Comparison of ENCODE assay signal across 13 cellular contexts in genomic region chr9:16743375-16743774, GRCh38.
A peak's percentile ranks its signal among the peaks of the same experiment; 100 is the strongest.
DNase-seq lines count a peak whose midpoint lies in the region; ATAC-seq and TF ChIP-seq lines count a peak whose summit lies in the region.
"Had no signal": no experiment of that assay in that cellular context is flagged by ENCODE, and none has a peak within 500 bp of the region (broad histone marks: within the 10 kb centered on the region; RNA-seq: fewer than 3 reads in every experiment).

No MANE protein-coding gene starts in this region.

- no peak overlapping the region for H3K4me3 ChIP-seq in AG10803 (ENCODE audit: low read length)
- H3K4me3 ChIP-seq: BLaER1 had no signal

- DNase-seq in AG10803 (ENCODE audit: low read depth) (peak; percentile 48), RPMI8226 (peak; percentile 16), glomerular visceral epithelial cell (ENCODE audit: extremely low spot score) (peak; percentile 51), sciatic nerve (ENCODE audit: low spot score) (no peak), putamen (ENCODE audit: low spot score) (no peak), NCI-H748 (lab: John Stamatoyannopoulos, UW; ENCODE audit: unreplicated experiment) (no peak)
- DNase-seq: AML-193; CD4-positive, CD25-positive, alpha-beta regulatory T cell; DMS53; GOT3; H9 had no signal

- intact Hi-C loops in sciatic nerve (cut with DNase I): no loop called here

- TF ChIP-seq CTCF in AG10803 (conservative IDR thresholded peaks at IDR 0.05; ENCODE audit: low read length): no peak

- ATAC-seq in sciatic nerve (peak; percentile 39), GM18519 (IDR thresholded peaks at IDR 0.05; ENCODE audit: low FRiP score, unreplicated experiment) (no peak)

Comparison
In these comparisons a context has a peak if more than half of its experiments do, and no peak if none do; other contexts are left out.
1. DNase-seq: peak in AG10803 (single experiment), RPMI8226 (single experiment) and glomerular visceral epithelial cell (single experiment); none in sciatic nerve (single experiment), putamen (single experiment) and NCI-H748 (single experiment).